ENCODE assay signal across 19 cellular contexts in the genomic region with DNA sequence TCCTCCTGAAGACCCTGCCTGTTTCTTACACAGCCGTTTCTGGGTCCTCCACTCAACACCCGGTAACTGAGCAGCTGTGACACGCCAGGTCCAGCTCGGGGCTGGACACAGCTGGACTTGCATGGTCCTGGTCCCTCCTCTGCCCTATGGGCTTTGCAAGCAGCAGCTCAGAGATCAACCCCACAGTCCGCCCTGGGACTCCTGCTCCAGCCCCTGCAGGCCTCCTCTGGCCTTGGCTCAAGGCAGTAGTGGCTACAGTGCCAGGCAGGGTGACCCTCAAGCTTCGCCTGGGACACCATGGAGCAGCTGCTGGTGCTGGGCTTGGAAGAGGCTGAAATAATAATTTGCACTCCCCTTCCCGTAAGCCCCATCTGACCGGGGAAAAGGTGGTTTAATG.
DNase-seq lines count a peak whose midpoint lies in the region; ATAC-seq, FAIRE-seq and TF ChIP-seq lines count a peak whose summit lies in the region.
"Had no signal": no experiment of that assay in that cellular context is flagged by ENCODE, and none has a peak within 500 bp of the region (broad histone marks: within the 10 kb centered on the region; RNA-seq: fewer than 3 reads in every experiment).

No MANE protein-coding gene starts in this region.

- H3K36me3 ChIP-seq in H1 (ENCODE audit: control insufficient read depth in 2 of 4, insufficient read depth in 4 of 4, low read length in 3 of 4) (no peaks in the 10 kb centered on the region), neuronal stem cell (replicated peaks in 1 of 2; ENCODE audit: control insufficient read depth in 2 of 2, insufficient read depth in 2 of 2, low read length in 2 of 2) (no peaks in the 10 kb centered on the region), upper lobe of right lung (no peaks in the 10 kb centered on the region)

- no peaks in the 10 kb centered on the region for H3K23me2 ChIP-seq in H1 (ENCODE audit: low read depth, low read length)

- intact Hi-C loops in natural killer cell (cut with micrococcal nuclease) (no loop called here), upper lobe of right lung (cut with DNase I) (no loop called here), lower leg skin (cut with DNase I; ENCODE audit: low total_unique reads) (no loop called here)

- no peak overlapping the region for H3K4me3 ChIP-seq in H1 (ENCODE audit: extremely low read depth in 1 of 4, insufficient read depth in 2 of 4, low read depth in 3 of 4, low read length in 4 of 4)
- no peak overlapping the region for H3K4me3 ChIP-seq in neuronal stem cell (ENCODE audit: low read length in 2 of 2)
- no peak overlapping the region for H3K4me3 ChIP-seq in upper lobe of right lung
- H3K4me3 ChIP-seq in lower leg skin (ENCODE audit: low read depth, poor library complexity, severe bottlenecking): no peak overlapping the region

- H3K27ac ChIP-seq in H1 (ENCODE audit: low read depth, low read length) (no peak overlapping the region), neuronal stem cell (replicated peaks; ENCODE audit: low read length) (no peak overlapping the region), upper lobe of right lung (no peak overlapping the region)

- 0 out of 2 replicates have a peak overlapping the region, but pooled peaks have one; percentile 35 for H4K8ac ChIP-seq in H1 (ENCODE audit: extremely low read depth, insufficient read depth, low read length)
- H4K8ac ChIP-seq in neuronal stem cell (ENCODE audit: low read depth, low read length): no peak overlapping the region

- no peaks in the 10 kb centered on the region for H3K27me3 ChIP-seq in H1 (replicated peaks in 1 of 4; ENCODE audit: control insufficient read depth in 3 of 4, extremely low read depth in 1 of 4, insufficient read depth in 3 of 4, low read length in 3 of 4)
- peaks cover 0 to 8% (median 0%) of the 10 kb centered on the region in 3 experiments for H3K27me3 ChIP-seq in neuronal stem cell (ENCODE audit: control insufficient read depth in 3 of 3, insufficient read depth in 3 of 3, low read depth in 1 of 3, low read length in 3 of 3)
- H3K27me3 ChIP-seq in upper lobe of right lung: no peaks in the 10 kb centered on the region

- CTCF ChIA-PET in H1 (lab: Charles Lee; ENCODE audit: partially characterized antibody): interaction anchor here (0.6 to 1.4 kb wide), 3 partner anchors 16 to 70 kb away, joined by 3 read pairs; no protein-coding TSS in a partner anchor

- TF ChIP-seq POLR2A in H1 (IDR thresholded peaks at IDR 0.05; ENCODE audit: control extremely low read depth in 1 of 2, low read depth in 2 of 2, low read length in 2 of 2): no peak
- no peak for TF ChIP-seq POLR2A in lower leg skin (IDR thresholded peaks at IDR 0.05)

- no peak overlapping the region for H3K14ac ChIP-seq in H1 (ENCODE audit: insufficient read length)
- H3K14ac ChIP-seq in neuronal stem cell (ENCODE audit: low read length): no peak overlapping the region

- peaks cover 7 to 9% of the 10 kb centered on the region in 2 donors for H3K27me3 Mint-ChIP-seq in natural killer cell treated with Interleukin-12 subunit alpha and Interleukin-12 subunit beta and Interleukin-15 and Interleukin-18, amount 100 ng/mL, for 72 hours
- H3K27me3 Mint-ChIP-seq in natural killer cell (ENCODE audit: low read depth in 2 of 2) (peaks cover 4 to 23% of the 10 kb centered on the region in 2 donors), glutamatergic neuron (ENCODE audit: unreplicated experiment) (peaks cover 8% of the 10 kb centered on the region)

- no peak overlapping the region for H3K56ac ChIP-seq in H1 (replicated peaks; ENCODE audit: insufficient read length, low read depth, low read length)

- no peak for FAIRE-seq in H1 (lab: Jason Lieb, UNC)
- FAIRE-seq: GM12891 had no signal

- no peak overlapping the region for H4K5ac ChIP-seq in H1 (ENCODE audit: insufficient read length, low read depth, low read length)

- H3K9ac ChIP-seq in H1 (replicated peaks in 1 of 4; ENCODE audit: extremely low read depth in 1 of 4, low read depth in 3 of 4, low read length in 3 of 4) (no peak overlapping the region; a peak in 1 of 7 replicates), neuronal stem cell (ENCODE audit: low read depth, low read length, poor library complexity) (no peak overlapping the region)

- H3K79me1 ChIP-seq in H1 (ENCODE audit: low read depth, low read length): 0 out of 2 replicates have a peak, but pooled peaks cover 2% of the 10 kb centered on the region
- H3K79me1 ChIP-seq in neuronal stem cell (ENCODE audit: low read depth, low read length): no peaks in the 10 kb centered on the region

- H3K9me3 ChIP-seq in H1 (ENCODE audit: insufficient read depth in 2 of 2, low read depth in 1 of 2, low read length in 1 of 2): no peaks in the 10 kb centered on the region
- no peaks in the 10 kb centered on the region for H3K9me3 ChIP-seq in neuronal stem cell (replicated peaks in 1 of 2; ENCODE audit: control insufficient read depth in 2 of 2, insufficient read depth in 1 of 2, low read depth in 1 of 2, low read length in 2 of 2)
- H3K9me3 ChIP-seq in upper lobe of right lung: no peaks in the 10 kb centered on the region

- peaks cover 0 to 5% of the 10 kb centered on the region in 2 donors for H3K4me1 Mint-ChIP-seq in natural killer cell treated with Interleukin-12 subunit alpha and Interleukin-12 subunit beta and Interleukin-15 and Interleukin-18, amount 100 ng/mL, for 72 hours (ENCODE audit: low read depth in 2 of 2)
- H3K4me1 Mint-ChIP-seq in natural killer cell (peaks cover 0 to 6% of the 10 kb centered on the region in 2 donors), glutamatergic neuron (ENCODE audit: low read depth, unreplicated experiment) (peaks cover 7% of the 10 kb centered on the region)
- H3K4me1 Mint-ChIP-seq: CD14-positive monocyte had no signal

- no peaks in the 10 kb centered on the region for H4K20me1 ChIP-seq in H1 (replicated peaks in 1 of 2; ENCODE audit: control insufficient read depth in 1 of 2, insufficient read depth in 2 of 2, low read length in 2 of 2)

- no peaks in the 10 kb centered on the region for H3K36me3 Mint-ChIP-seq in natural killer cell treated with Interleukin-12 subunit alpha and Interleukin-12 subunit beta and Interleukin-15 and Interleukin-18, amount 100 ng/mL, for 72 hours
- H3K36me3 Mint-ChIP-seq in natural killer cell: no peaks in the 10 kb centered on the region
- peaks cover 18% of the 10 kb centered on the region for H3K36me3 Mint-ChIP-seq in glutamatergic neuron (ENCODE audit: unreplicated experiment)
- H3K36me3 Mint-ChIP-seq: CD14-positive monocyte had no signal

- no peak for TF ChIP-seq RAD21 in H1 (IDR thresholded peaks at IDR 0.05 in 1 of 2, conservative IDR thresholded peaks at IDR 0.05 in 1 of 2; ENCODE audit: low read depth in 2 of 2, low read length in 2 of 2)

- no peak overlapping the region for H3K27ac Mint-ChIP-seq in natural killer cell treated with Interleukin-12 subunit alpha and Interleukin-12 subunit beta and Interleukin-15 and Interleukin-18, amount 100 ng/mL, for 72 hours
- H3K27ac Mint-ChIP-seq in natural killer cell: no peak overlapping the region
- H3K27ac Mint-ChIP-seq in glutamatergic neuron (ENCODE audit: unreplicated experiment): no peak overlapping the region
- H3K27ac Mint-ChIP-seq: CD14-positive monocyte; CD4-positive, alpha-beta T cell had no signal

- H3K4me2 ChIP-seq in H1 (ENCODE audit: insufficient read depth in 1 of 2, low read depth in 2 of 2, low read length in 2 of 2) (no peak overlapping the region), neuronal stem cell (ENCODE audit: insufficient read depth, low read length, poor library complexity, severe bottlenecking) (no peak overlapping the region)

- H3K79me2 ChIP-seq in H1 (ENCODE audit: control insufficient read depth in 1 of 2, insufficient read depth in 2 of 2, low read length in 2 of 2): no peaks in the 10 kb centered on the region

- H3K4me1 ChIP-seq in H1 (replicated peaks in 1 of 4; ENCODE audit: control insufficient read depth in 3 of 4, insufficient read depth in 4 of 4, low read length in 3 of 4) (no peaks in the 10 kb centered on the region), neuronal stem cell (ENCODE audit: control insufficient read depth in 2 of 2, insufficient read depth in 1 of 2, low read depth in 1 of 2, low read length in 2 of 2) (peaks cover 0 to 3% of the 10 kb centered on the region in 2 donors), upper lobe of right lung (no peaks in the 10 kb centered on the region)

- H2BK15ac ChIP-seq in H1 (ENCODE audit: low read length) (no peak overlapping the region), neuronal stem cell (ENCODE audit: low read length) (peak overlapping the region; percentile 20)

- H2AFZ ChIP-seq in H1 (ENCODE audit: low read length): no peak overlapping the region
- no peak overlapping the region for H2AFZ ChIP-seq in neuronal stem cell (ENCODE audit: low read length)

- TF ChIP-seq EP300 in H1 (IDR thresholded peaks at IDR 0.05; ENCODE audit: borderline replicate concordance in 1 of 2, low read depth in 2 of 2, low read length in 2 of 2): no peak

- peak in 1 of 2 donors; percentile 48 for ATAC-seq in natural killer cell treated with Interleukin-12 subunit alpha and Interleukin-12 subunit beta and Interleukin-15 and Interleukin-18, amount 100 ng/mL, for 72 hours
- ATAC-seq in natural killer cell (no peak), upper lobe of right lung (no peak)

- H3K4ac ChIP-seq in H1 (replicated peaks; ENCODE audit: insufficient read length, low read depth, low read length): no peak overlapping the region
- no peak overlapping the region for H3K4ac ChIP-seq in neuronal stem cell (ENCODE audit: low read length)

- POLR2A ChIA-PET in H1 (lab: Charles Lee; ENCODE audit: partially characterized antibody): no interaction called here

- no peak overlapping the region for H2BK120ac ChIP-seq in H1 (replicated peaks; ENCODE audit: low read depth, low read length)
- H2BK120ac ChIP-seq in neuronal stem cell (ENCODE audit: low read depth, low read length): no peak overlapping the region

- no peaks in the 10 kb centered on the region for H3K9me3 Mint-ChIP-seq in natural killer cell treated with Interleukin-12 subunit alpha and Interleukin-12 subunit beta and Interleukin-15 and Interleukin-18, amount 100 ng/mL, for 72 hours
- H3K9me3 Mint-ChIP-seq in natural killer cell (no peaks in the 10 kb centered on the region), glutamatergic neuron (ENCODE audit: unreplicated experiment) (peaks cover 13% of the 10 kb centered on the region)
- H3K9me3 Mint-ChIP-seq: CD4-positive, alpha-beta T cell had no signal

- no peak overlapping the region for H3K18ac ChIP-seq in H1 (ENCODE audit: extremely low read depth, low read length)
- H3K18ac ChIP-seq in neuronal stem cell (ENCODE audit: low read length): peak overlapping the region; percentile 35

- TF ChIP-seq CTCF in natural killer cell (IDR thresholded peaks at IDR 0.05) (no peak), H1 (IDR thresholded peaks at IDR 0.05; ENCODE audit: control extremely low read depth in 1 of 3, insufficient read depth in 1 of 3, low read depth in 1 of 3, low read length in 3 of 3) (no peak), upper lobe of right lung (IDR thresholded peaks at IDR 0.05) (no peak), lower leg skin (IDR thresholded peaks at IDR 0.05) (no peak), glutamatergic neuron (IDR thresholded peaks at IDR 0.05; ENCODE audit: partially characterized antibody, unreplicated experiment) (no peak)

- no peak overlapping the region for H3K23ac ChIP-seq in H1 (ENCODE audit: insufficient read length)
- H3K23ac ChIP-seq in neuronal stem cell (ENCODE audit: low read depth, low read length, poor library complexity): no peak overlapping the region

- no peak overlapping the region for H2AK5ac ChIP-seq in H1 (ENCODE audit: low read depth, low read length)
- H2AK5ac ChIP-seq in neuronal stem cell (ENCODE audit: low read depth, low read length): no peak overlapping the region

- WGBS in H1 (ENCODE audit: extremely low coverage in 1 of 2, insufficient coverage in 1 of 2, insufficient read length in 1 of 2, insufficient replicate concordance in 2 of 2, low coverage in 1 of 2, low lambda C conversion rate in 2 of 2, missing lambda C conversion rate in 1 of 2), 2 experiments: 88% methylated on average over 8 of the region's 8 CpGs; no CpG with 5 or more reads in 1 of the 2 experiments
- no CpG with 5 or more reads among the region's 8 CpGs for WGBS in neuronal stem cell (ENCODE audit: extremely low coverage in 2 of 2, insufficient read length in 2 of 2, insufficient replicate concordance in 1 of 2), 2 donors
- WGBS in lower leg skin, 2 donors: 89% methylated on average over 8 of the region's 8 CpGs

- H4K91ac ChIP-seq in H1 (replicated peaks; ENCODE audit: insufficient read length, low read length) (no peak overlapping the region), neuronal stem cell (ENCODE audit: low read depth, low read length, poor library complexity) (no peak overlapping the region)

- H3K4me3 Mint-ChIP-seq in natural killer cell treated with Interleukin-12 subunit alpha and Interleukin-12 subunit beta and Interleukin-15 and Interleukin-18, amount 100 ng/mL, for 72 hours: no peak overlapping the region
- no peak overlapping the region for H3K4me3 Mint-ChIP-seq in natural killer cell
- H3K4me3 Mint-ChIP-seq in glutamatergic neuron (ENCODE audit: unreplicated experiment): no peak overlapping the region
- H3K4me3 Mint-ChIP-seq: CD14-positive monocyte; CD4-positive, alpha-beta T cell had no signal

- no peak overlapping the region for H2BK20ac ChIP-seq in H1 (ENCODE audit: low read length)

- H2BK12ac ChIP-seq in H1 (ENCODE audit: low read depth, low read length) (no peak overlapping the region), neuronal stem cell (ENCODE audit: low read length) (no peak overlapping the region)

- DNase-seq in natural killer cell treated with Interleukin-12 subunit alpha and Interleukin-12 subunit beta and Interleukin-15 and Interleukin-18, amount 100 ng/mL, for 72 hours (ENCODE audit: low spot score): peak; percentile 23
- DNase-seq in natural killer cell (no peak), H1 (ENCODE audit: low read depth in 1 of 2, low spot score in 2 of 2) (no peak), neuronal stem cell (ENCODE audit: low spot score) (no peak), upper lobe of right lung (peak; percentile 51), lower leg skin (ENCODE audit: low spot score in 2 of 2) (no peak), T-helper 1 cell (no peak), glutamatergic neuron (no peak)
- DNase-seq: Calu3; CD4-positive, alpha-beta T cell; COR-L47; DMS53; DMS79 treated with DMSO at 0.1 percent for 48 hours; GF-D8; GOT3; H7; HCEC 1CT had no signal

- H2BK5ac ChIP-seq in H1 (ENCODE audit: low read depth, low read length) (no peak overlapping the region), neuronal stem cell (ENCODE audit: low read length) (no peak overlapping the region)

Comparison
In these comparisons a context has a peak if more than half of its experiments do, and no peak if none do; other contexts are left out.
1. DNase-seq: peak in natural killer cell treated with Interleukin-12 subunit alpha and Interleukin-12 subunit beta and Interleukin-15 and Interleukin-18, amount 100 ng/mL, for 72 hours (single experiment) and upper lobe of right lung (single experiment); none in natural killer cell (single experiment), H1 (0 of 2), neuronal stem cell (single experiment), lower leg skin (0 of 2), T-helper 1 cell (0 of 5) and glutamatergic neuron (single experiment).